7 cellular contexts compared by ENCODE assay signal in the genomic region with DNA sequence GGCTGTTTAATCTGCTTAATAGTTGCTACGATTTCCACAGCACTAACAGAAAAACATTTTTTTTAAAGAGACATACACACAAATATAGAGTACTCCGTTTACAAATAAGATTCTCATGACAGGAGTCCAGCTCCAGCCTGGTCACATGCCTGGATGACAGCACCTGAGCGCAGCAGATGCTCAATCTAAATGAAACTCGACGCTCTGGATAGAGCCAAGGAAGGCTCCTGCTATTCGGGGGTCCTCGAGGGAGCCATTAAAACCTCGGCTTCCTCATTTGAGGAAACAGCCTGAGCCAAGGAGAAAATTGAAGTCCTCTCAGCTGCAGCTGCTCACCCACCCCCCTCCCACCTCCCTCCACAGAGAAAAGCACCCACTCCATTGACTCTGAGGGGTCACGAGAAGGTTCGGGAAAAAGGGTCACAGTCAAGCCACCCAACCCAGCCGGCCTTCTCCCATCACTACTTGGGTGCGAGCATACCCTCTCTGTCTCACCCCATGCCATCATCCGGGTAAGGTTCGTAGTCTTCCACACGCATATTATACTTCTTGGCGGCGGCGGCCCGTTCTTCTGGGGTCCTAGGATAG.
DNase-seq lines count a peak whose midpoint lies in the region; ATAC-seq lines count a peak whose summit lies in the region.

No MANE protein-coding gene starts in this region.

- ATAC-seq in GM19397 (IDR thresholded peaks at IDR 0.05; ENCODE audit: unreplicated experiment) = peak; percentile 16

- peaks cover 5 to 18% of the 10 kb centered on the region in 2 donors for H3K4me1 ChIP-seq in mucosa of rectum (ENCODE audit: control insufficient read depth in 2 of 2, insufficient read depth in 2 of 2, low read length in 2 of 2)

- H3K4me3 ChIP-seq in mucosa of rectum (ENCODE audit: low read length in 2 of 2) = peak overlapping the region; percentile 95 to 98

- peak overlapping the region; percentile 85 for H3K27ac ChIP-seq in cingulate gyrus (ENCODE audit: low read depth, low read length)
- H3K27ac ChIP-seq in mucosa of rectum (ENCODE audit: low read depth in 2 of 2, low read length in 2 of 2) = peak overlapping the region; percentile 64 to 77

- H3K36me3 ChIP-seq in mucosa of rectum (ENCODE audit: control insufficient read depth in 2 of 2, insufficient read depth in 2 of 2, low read length in 2 of 2) = peaks cover 29 to 31% of the 10 kb centered on the region in 2 donors

- H3K9ac ChIP-seq in mucosa of rectum (ENCODE audit: low read depth in 1 of 2, low read length in 2 of 2) = peak overlapping the region; percentile 96 to 97

- H3K9me3 ChIP-seq in mucosa of rectum (ENCODE audit: control insufficient read depth in 2 of 2, low read length in 2 of 2) = no peaks in the 10 kb centered on the region

- DNase-seq in NCI-H1436 treated with DMSO at 0.1 percent for 48 hours (lab: John Stamatoyannopoulos, UW) (peak; percentile 17), NCI-H526 treated with DMSO at 0.1 percent for 48 hours (lab: John Stamatoyannopoulos, UW) (no peak)
- no peak for DNase-seq in stimulated activated CD4-positive, alpha-beta T cell treated with anti-CD3 and anti-CD28 coated beads, Interleukin-12 subunit alpha, Interleukin-12 subunit beta, amount 100 ng/mL, for 4 hours
- DNase-seq in activated CD8-positive, alpha-beta memory T cell treated with anti-CD3 and anti-CD28 coated beads, Interleukin-2, amount 50 U/mL, for 48 hours = no peak

- no peaks in the 10 kb centered on the region for H3K27me3 ChIP-seq in mucosa of rectum (ENCODE audit: control insufficient read depth in 2 of 2, insufficient read depth in 2 of 2, low read length in 2 of 2)
